Comparison of ENCODE assay signal across 11 cellular contexts in the genomic region with DNA sequence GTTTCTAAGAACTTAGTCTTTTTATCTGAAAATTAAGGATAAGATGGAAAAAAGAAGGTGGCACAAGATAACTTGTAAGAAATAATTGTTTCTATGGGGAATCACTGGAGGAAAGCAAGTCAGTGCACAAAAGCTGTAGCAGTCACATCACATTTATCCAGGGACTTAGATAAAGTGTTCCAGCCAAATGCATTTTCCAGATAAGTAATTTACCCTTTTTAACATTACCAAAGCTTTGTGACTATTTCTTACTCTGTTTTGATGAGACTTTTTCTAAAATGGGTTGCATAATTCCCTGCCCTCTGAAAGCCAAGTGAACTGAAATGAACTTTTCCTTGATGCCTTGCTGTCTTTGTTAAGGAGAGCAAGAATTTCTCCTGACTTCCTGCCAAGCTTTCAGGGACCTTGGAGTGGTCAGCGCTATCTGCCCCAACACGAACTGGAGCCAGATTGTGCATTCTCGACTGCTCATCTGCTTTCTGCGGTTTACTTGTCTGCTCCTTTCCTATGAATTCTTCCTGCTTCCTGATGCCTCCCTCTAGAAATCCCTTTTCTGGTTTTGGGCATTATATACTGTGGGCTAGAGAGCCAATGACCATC. TPM values are rescaled to one million over a fixed set of nuclear protein-coding genes. Genes with fewer than 3 reads are reported as not detected.
A peak's percentile ranks its signal among the peaks of the same experiment; 100 is the strongest.
DNase-seq lines count a peak whose midpoint lies in the region; ATAC-seq, FAIRE-seq and TF ChIP-seq lines count a peak whose summit lies in the region.
"Had no signal": no experiment of that assay in that cellular context is flagged by ENCODE, and none has a peak within 500 bp of the region (broad histone marks: within the 10 kb centered on the region; RNA-seq: fewer than 3 reads in every experiment).

No MANE protein-coding gene starts in this region.

- H3K9me3 ChIP-seq in right atrium auricular region = no peaks in the 10 kb centered on the region
- no peaks in the 10 kb centered on the region for H3K9me3 ChIP-seq in vagina
- H3K9me3 ChIP-seq: gastrocnemius medialis had no signal

- intact Hi-C loops in Right ventricle myocardium inferior (cut with DNase I) = no loop called here
- intact Hi-C loops in vagina (cut with DNase I) = no loop called here

- no peak for FAIRE-seq in H54 (lab: Jason Lieb, UNC)
- FAIRE-seq: GM18507 had no signal

- no peak overlapping the region for H3K4me3 ChIP-seq in right atrium auricular region
- H3K4me3 ChIP-seq in vagina = no peak overlapping the region
- H3K4me3 ChIP-seq: gastrocnemius medialis had no signal

- TF ChIP-seq POLR2A in vagina (IDR thresholded peaks at IDR 0.05) (no peak), H54 (IDR thresholded peaks at IDR 0.05; ENCODE audit: low read depth, low read length) (no peak)

- H3K27ac ChIP-seq in right atrium auricular region = no peak overlapping the region
- peak overlapping the region; percentile 34 for H3K27ac ChIP-seq in vagina
- H3K27ac ChIP-seq: gastrocnemius medialis had no signal

- no peaks in the 10 kb centered on the region for H3K27me3 ChIP-seq in right atrium auricular region
- H3K27me3 ChIP-seq in vagina = no peaks in the 10 kb centered on the region
- H3K27me3 ChIP-seq: gastrocnemius medialis had no signal

- no peaks in the 10 kb centered on the region for H3K36me3 ChIP-seq in right atrium auricular region
- H3K36me3 ChIP-seq in vagina = no peaks in the 10 kb centered on the region

- H3K4me1 ChIP-seq in right atrium auricular region (peaks cover 0 to 24% of the 10 kb centered on the region in 2 donors), vagina (peaks cover 33% of the 10 kb centered on the region)

- DNase-seq in Right ventricle myocardium inferior (ENCODE audit: missing footprints) (no peak), right atrium auricular region (ENCODE audit: low spot score) (no peak), dedifferentiated amniotic fluid mesenchymal stem cell (ENCODE audit: extremely low spot score) (peak; percentile 28), left lobe of liver (ENCODE audit: low spot score) (no peak), vagina (ENCODE audit: extremely low spot score in 2 of 2) (no peak), Ammon's horn (ENCODE audit: low spot score) (no peak), H54 (ENCODE audit: insufficient read length, low spot score) (no peak)
- DNase-seq: gastrocnemius medialis, nucleus accumbens had no signal

- no peak for TF ChIP-seq CTCF in right atrium auricular region (IDR thresholded peaks at IDR 0.05)
- no peak for TF ChIP-seq CTCF in vagina (IDR thresholded peaks at IDR 0.05)

- ATAC-seq in Right ventricle myocardium inferior (peak; percentile 85), left lobe of liver (peak; percentile 41), GM18519 (IDR thresholded peaks at IDR 0.05; ENCODE audit: low FRiP score, unreplicated experiment) (no peak)

RNA-seq across cellular contexts. Expression of gene EIF4E3, which starts 34.9 kb away (rescaled TPM):
- 49.2 TPM for total RNA-seq in Right ventricle myocardium inferior
- total RNA-seq in right atrium auricular region = 10 to 100 TPM; 18.2 to 23.3 TPM
- 7.6 TPM for total RNA-seq in left lobe of liver
- total RNA-seq in vagina = 25.3 TPM
